ENCODE assay signal across 8 cellular contexts in genomic region chr3:16885588-16885903, GRCh38. TPM values are rescaled to one million over a fixed set of nuclear protein-coding genes. Genes with fewer than 3 reads are reported as not detected.
A peak's percentile ranks its signal among the peaks of the same experiment; 100 is the strongest.
DNase-seq lines count a peak whose midpoint lies in the region; ATAC-seq and TF ChIP-seq lines count a peak whose summit lies in the region.

No MANE protein-coding gene starts in this region.

- H3K9me3 ChIP-seq in CD4-positive, alpha-beta memory T cell (ENCODE audit: control insufficient read depth in 1 of 2, low read length in 2 of 2) = no peaks in the 10 kb centered on the region

- peak overlapping the region; percentile 87 for H3K27ac ChIP-seq in CD4-positive, alpha-beta memory T cell (ENCODE audit: low read depth, low read length)
- peak overlapping the region; percentile 72 to 88 for H3K27ac ChIP-seq in coronary artery

- CTCF ChIA-PET in CD4-positive, alpha-beta memory T cell (lab: Charles Lee; ENCODE audit: partially characterized antibody) = interaction anchor here (0.9 to 3.1 kb wide), 7 partner anchors 11 to 151 kb away, joined by 3 to 17 read pairs (median 4); no protein-coding TSS in a partner anchor

- H3K4me1 ChIP-seq in CD4-positive, alpha-beta memory T cell (ENCODE audit: insufficient read depth, low read length) = peaks cover 46% of the 10 kb centered on the region

- H3K27me3 Mint-ChIP-seq in CD4-positive, alpha-beta memory T cell = no peaks in the 10 kb centered on the region
- H3K27me3 Mint-ChIP-seq in nephron progenitor cell (ENCODE audit: low read depth, poor library complexity) = peaks cover 20% of the 10 kb centered on the region

- peak overlapping the region; percentile 96 to 97 for H3K4me3 ChIP-seq in CD4-positive, alpha-beta memory T cell (ENCODE audit: low read length in 2 of 2)
- H3K4me3 ChIP-seq in coronary artery = peak overlapping the region; percentile 93

- no peak for DNase-seq in CD4-positive, alpha-beta memory T cell
- peak; percentile 73 for DNase-seq in KG1 (lab: John Stamatoyannopoulos, UW)
- DNase-seq in coronary artery (ENCODE audit: low spot score) = no peak
- no peak for DNase-seq in nephron progenitor cell
- DNase-seq in NCI-H2081 treated with DMSO at 0.1 percent for 48 hours (lab: John Stamatoyannopoulos, UW) = no peak
- DNase-seq in retina = no peak
- DNase-seq in amygdala (lab: John Stamatoyannopoulos, UW) = no peak

- TF ChIP-seq CTCF in coronary artery (IDR thresholded peaks at IDR 0.05) (no peak), nephron progenitor cell (IDR thresholded peaks at IDR 0.05) (no peak)

- no peaks in the 10 kb centered on the region for H3K36me3 ChIP-seq in CD4-positive, alpha-beta memory T cell (ENCODE audit: insufficient read depth, low read length)

- POLR2A ChIA-PET in CD4-positive, alpha-beta memory T cell (lab: Charles Lee; ENCODE audit: partially characterized antibody) = interaction anchor here (0.7 to 9.5 kb wide), 12 partner anchors 10 to 139 kb away, joined by 3 to 180 read pairs (median 4); no protein-coding TSS in a partner anchor

- peak overlapping the region; percentile 93 to 98 (median 96) for H3K27ac Mint-ChIP-seq in CD4-positive, alpha-beta memory T cell
- no peak overlapping the region for H3K27ac Mint-ChIP-seq in nephron progenitor cell

- peaks cover 37 to 58% (median 43%) of the 10 kb centered on the region in 4 donors for H3K4me1 Mint-ChIP-seq in CD4-positive, alpha-beta memory T cell
- H3K4me1 Mint-ChIP-seq in nephron progenitor cell = peaks cover 30% of the 10 kb centered on the region

- peak overlapping the region; percentile 95 to 99 (median 97) for H3K4me3 Mint-ChIP-seq in CD4-positive, alpha-beta memory T cell
- peak overlapping the region; percentile 86 for H3K4me3 Mint-ChIP-seq in nephron progenitor cell

- intact Hi-C loops in CD4-positive, alpha-beta memory T cell (cut with micrococcal nuclease) = loop anchor here (2.0 to 5.0 kb wide), 3 partner anchors 52 to 285 kb away; no protein-coding TSS in a partner anchor

- peak; percentile 28 for ATAC-seq in GM21515 (IDR thresholded peaks at IDR 0.05; ENCODE audit: unreplicated experiment)

- no peaks in the 10 kb centered on the region for H3K27me3 ChIP-seq in CD4-positive, alpha-beta memory T cell (ENCODE audit: insufficient read depth, low read length)

- peaks cover 0 to 30% of the 10 kb centered on the region in 2 donors for H3K36me3 Mint-ChIP-seq in CD4-positive, alpha-beta memory T cell
- H3K36me3 Mint-ChIP-seq in nephron progenitor cell (ENCODE audit: low read depth) = no peaks in the 10 kb centered on the region

- no peaks in the 10 kb centered on the region for H3K9me3 Mint-ChIP-seq in CD4-positive, alpha-beta memory T cell
- no peaks in the 10 kb centered on the region for H3K9me3 Mint-ChIP-seq in nephron progenitor cell

RNA-seq across cellular contexts. Expression of gene PLCL2, which starts 0.8 kb away (rescaled TPM):
- total RNA-seq in CD4-positive, alpha-beta memory T cell = 10 to 100 TPM; 67.1 to 69.1 TPM
- 10 to 100 TPM; 64.5 to 89.4 TPM for polyA plus RNA-seq in CD4-positive, alpha-beta memory T cell
